8 cellular contexts compared by ENCODE assay signal in genomic region chr13:42047561-42048322, GRCh38. TPM values are rescaled to one million over a fixed set of nuclear protein-coding genes. Genes with fewer than 3 reads are reported as not detected.
DNase-seq lines count a peak whose midpoint lies in the region; ATAC-seq, FAIRE-seq and TF ChIP-seq lines count a peak whose summit lies in the region.

No MANE protein-coding gene starts in this region.

- TF ChIP-seq CTCF in IMR-90 (conservative IDR thresholded peaks at IDR 0.05; ENCODE audit: low read depth, low read length) = no peak
- no peak for TF ChIP-seq CTCF in keratinocyte (optimal IDR thresholded peaks at IDR 0.05 in 1 of 3, IDR thresholded peaks at IDR 0.05 in 1 of 3, conservative IDR thresholded peaks at IDR 0.05 in 1 of 3; ENCODE audit: extremely low read depth in 1 of 3, insufficient read depth in 2 of 3, low read length in 3 of 3)
- no peak for TF ChIP-seq CTCF in smooth muscle cell (IDR thresholded peaks at IDR 0.05; ENCODE audit: borderline replicate concordance, insufficient read depth, poor library complexity, severe bottlenecking)

- H4K20me1 ChIP-seq in IMR-90 (ENCODE audit: insufficient read depth, low read length) = no peaks in the 10 kb centered on the region; the same call in 1 of the 2 replicates
- H4K20me1 ChIP-seq in keratinocyte (ENCODE audit: control insufficient read depth, extremely low read depth, insufficient read depth, low read length) = no peaks in the 10 kb centered on the region
- H4K20me1 ChIP-seq in smooth muscle cell (ENCODE audit: low read depth) = peaks cover 4% of the 10 kb centered on the region

- peak overlapping the region; percentile 73 for H4K91ac ChIP-seq in IMR-90 (ENCODE audit: insufficient read depth, low read depth, low read length)

- H3K23ac ChIP-seq in IMR-90 (ENCODE audit: low read depth, low read length) = peak overlapping the region; percentile 91

- peak; percentile 82 for DNase-seq in DMS 273 (lab: John Stamatoyannopoulos, UW; ENCODE audit: unreplicated experiment)
- DNase-seq in IMR-90 = peak; percentile 70
- DNase-seq in T-cell = peak in 10 of 34 experiments; percentile 2 to 24 (median 9)
- peak in 50 of 61 donors; percentile 4 to 74 (median 39) for DNase-seq in caudate nucleus (lab: John Stamatoyannopoulos, UW)
- no peak for DNase-seq in keratinocyte (ENCODE audit: low read depth, low spot score)
- no peak for DNase-seq in smooth muscle cell (lab: John Stamatoyannopoulos, UW; ENCODE audit: unreplicated experiment)
- DNase-seq in NCI-H1694 (lab: John Stamatoyannopoulos, UW) = no peak

- no peaks in the 10 kb centered on the region for H3K9me3 Mint-ChIP-seq in T-cell

- H3K27ac Mint-ChIP-seq in T-cell = peak overlapping the region; percentile 62 to 73

- peaks cover 8 to 23% (median 20%) of the 10 kb centered on the region in 3 donors for H3K4me1 Mint-ChIP-seq in T-cell

- peak overlapping the region; percentile 82 for H3K14ac ChIP-seq in IMR-90 (replicated peaks; ENCODE audit: low read depth, low read length)

- H3K9me3 ChIP-seq in IMR-90 (ENCODE audit: control insufficient read depth, insufficient read depth, low read length) = no peaks in the 10 kb centered on the region
- H3K9me3 ChIP-seq in keratinocyte (ENCODE audit: control insufficient read depth, low read depth, low read length) = no peaks in the 10 kb centered on the region
- no peaks in the 10 kb centered on the region for H3K9me3 ChIP-seq in smooth muscle cell (replicated peaks; ENCODE audit: low read depth)

- intact Hi-C loops in IMR-90 (cut with micrococcal nuclease) = loop anchor here (2.0 to 10.0 kb wide), 2 partner anchors 167 to 379 kb away; no protein-coding TSS in a partner anchor

- peak overlapping the region; percentile 83 to 89 (median 88) for H3K4me3 Mint-ChIP-seq in T-cell

- peaks cover 7% of the 10 kb centered on the region for H3F3A ChIP-seq in smooth muscle cell (ENCODE audit: low read depth)

- in situ Hi-C loops in IMR-90 (cut with MboI; ENCODE audit: low sequenced_read_pairs) = loop anchor here (10.0 kb wide), 1 partner anchor 383 kb away; no protein-coding TSS in a partner anchor

- H3K9ac ChIP-seq in IMR-90 (ENCODE audit: low read depth, low read length) (peak overlapping the region; percentile 65), keratinocyte (ENCODE audit: control insufficient read depth, extremely low read depth, insufficient read depth, low read length) (peak overlapping the region; percentile 81), smooth muscle cell (ENCODE audit: low read depth) (no peak overlapping the region)

- H4K5ac ChIP-seq in IMR-90 (ENCODE audit: low read depth, low read length) = peak overlapping the region; percentile 49

- peak overlapping the region; percentile 43 for H3K18ac ChIP-seq in IMR-90 (ENCODE audit: low read depth, low read length)

- H3K4me2 ChIP-seq in IMR-90 (ENCODE audit: low read depth, low read length) (peak overlapping the region; percentile 64), keratinocyte (ENCODE audit: control insufficient read depth, extremely low read depth, insufficient read depth, low read depth, low read length) (peak overlapping the region; percentile 88), smooth muscle cell (peak overlapping the region; percentile 82)

- H2BK15ac ChIP-seq in IMR-90 (ENCODE audit: low read depth, low read length) = peak overlapping the region; percentile 31; the same call in 1 of the 3 replicates

- TF ChIP-seq POLR2A in IMR-90 (IDR thresholded peaks at IDR 0.05; ENCODE audit: low read depth, low read length) = peak; percentile 58

- peak overlapping the region; percentile 76 for H3K56ac ChIP-seq in IMR-90 (ENCODE audit: extremely low read depth, insufficient read depth, low read length)

- H2BK120ac ChIP-seq in IMR-90 (ENCODE audit: low read depth, low read length) = peak overlapping the region; percentile 54

- no peaks in the 10 kb centered on the region for H3K27me3 Mint-ChIP-seq in T-cell

- peak; percentile 86 for FAIRE-seq in keratinocyte (lab: Jason Lieb, UNC)

- peak overlapping the region; percentile 53; the same call in 1 of the 2 replicates for H2AK5ac ChIP-seq in IMR-90 (ENCODE audit: low read depth, low read length)

- H3K4me1 ChIP-seq in IMR-90 (ENCODE audit: control insufficient read depth, insufficient read depth, low read length) (no peaks in the 10 kb centered on the region), keratinocyte (ENCODE audit: control insufficient read depth, extremely low read depth, insufficient read depth, low read length) (peaks cover 20% of the 10 kb centered on the region), smooth muscle cell (ENCODE audit: low read depth) (peaks cover 8% of the 10 kb centered on the region)

- H3K4me3 ChIP-seq in IMR-90 (ENCODE audit: insufficient read depth, low read depth, low read length) (peak overlapping the region; percentile 96), keratinocyte (ENCODE audit: control insufficient read depth in 2 of 3, extremely low read depth in 1 of 3, insufficient read depth in 2 of 3, low read depth in 1 of 3, low read length in 3 of 3) (peak overlapping the region; percentile 73 to 91 (median 87)), smooth muscle cell (peak overlapping the region; percentile 99)

- H3K36me3 ChIP-seq in IMR-90 (ENCODE audit: control insufficient read depth, insufficient read depth, low read length) (no peaks in the 10 kb centered on the region), keratinocyte (ENCODE audit: control insufficient read depth in 2 of 2, extremely low read depth in 1 of 2, insufficient read depth in 2 of 2, low read length in 2 of 2) (peaks cover 2 to 3% of the 10 kb centered on the region in 2 experiments), smooth muscle cell (ENCODE audit: low read depth) (no peaks in the 10 kb centered on the region)

- peak overlapping the region; percentile 25 to 74 for H4K8ac ChIP-seq in IMR-90 (ENCODE audit: low read depth in 2 of 2, low read length in 2 of 2)

- H3K79me2 ChIP-seq in keratinocyte (ENCODE audit: control insufficient read depth, insufficient read depth, low read length) (peaks cover 77% of the 10 kb centered on the region), smooth muscle cell (ENCODE audit: low read depth) (peaks cover 16% of the 10 kb centered on the region)

- H3K4ac ChIP-seq in IMR-90 (ENCODE audit: low read depth, low read length) = peak overlapping the region; percentile 80

- TF ChIP-seq RAD21 in IMR-90 (IDR thresholded peaks at IDR 0.05; ENCODE audit: low read length) = no peak

- ATAC-seq in GM21447 (IDR thresholded peaks at IDR 0.05; ENCODE audit: unreplicated experiment) (peak; percentile 30), IMR-90 (ENCODE audit: low read depth) (peak; percentile 36), T-cell (replicated peaks in 1 of 4) (peak; percentile 40 to 46 (median 41))

- H2AFZ ChIP-seq in IMR-90 (replicated peaks; ENCODE audit: low read length, poor library complexity) (peak overlapping the region; percentile 94), keratinocyte (ENCODE audit: control insufficient read depth, low read length) (peak overlapping the region; percentile 77), smooth muscle cell (ENCODE audit: low read depth) (peak overlapping the region; percentile 50)

- 0% methylated on average over 21 of the region's 50 CpGs; no CpG with 5 or more reads in 1 of the 2 experiments for WGBS in IMR-90 (ENCODE audit: extremely low coverage in 2 of 2, insufficient read length in 1 of 2), 2 experiments
- 2% methylated on average over 46 of the region's 50 CpGs for WGBS in smooth muscle cell (ENCODE audit: low lambda C conversion rate)

- peak overlapping the region; percentile 59 for H2BK5ac ChIP-seq in IMR-90 (ENCODE audit: low read depth, low read length, poor library complexity, severe bottlenecking)

- POLR2A ChIA-PET in IMR-90 (lab: Charles Lee; ENCODE audit: unreplicated experiment) = interaction anchor here (0.5 kb wide), 1 partner anchor 292 kb away, joined by 3 read pairs; no protein-coding TSS in a partner anchor
- POLR2A ChIA-PET in T-cell (lab: Charles Lee) = interaction anchor here in 1 of 2 donors (0.5 to 0.7 kb wide), 4 partner anchors 15 to 1077 kb away, joined by 3 to 4 read pairs (median 4); no protein-coding TSS in a partner anchor

- peak overlapping the region; percentile 95 for H2AK9ac ChIP-seq in IMR-90 (replicated peaks; ENCODE audit: low read depth, low read length, poor library complexity)

- dilution Hi-C loops in IMR-90 (cut with HindIII; ENCODE audit: low sequenced_read_pairs, unreplicated experiment) = no loop called here
- dilution Hi-C loops in keratinocyte (cut with MboI; ENCODE audit: extremely low pct_ligation_motif_present, low sequenced_read_pairs) = no loop called here

- H3K27ac ChIP-seq in IMR-90 (ENCODE audit: insufficient read depth, low read length) (peak overlapping the region; percentile 75), caudate nucleus (ENCODE audit: low read depth, low read length) (peak overlapping the region; percentile 74), keratinocyte (ENCODE audit: control insufficient read depth, insufficient read depth, low read length) (peak overlapping the region; percentile 77), smooth muscle cell (ENCODE audit: low read depth) (no peak overlapping the region)

- peak overlapping the region; percentile 9; the same call in 1 of the 2 replicates for H2BK20ac ChIP-seq in IMR-90 (ENCODE audit: low read depth, low read length)

- H3K79me1 ChIP-seq in IMR-90 (ENCODE audit: low read depth in 1 of 2, low read length in 2 of 2) = peaks cover 18 to 52% of the 10 kb centered on the region in 2 experiments

- BruUV-seq in IMR-90 (replicated peaks; lab: Mats Ljungman, UMichigan) = no TSS peak

- CTCF ChIA-PET in IMR-90 (lab: Yijun Ruan, JAX) = interaction anchor here (0.5 to 1.6 kb wide), 6 partner anchors 15 to 727 kb away, joined by 3 to 4 read pairs (median 3); no protein-coding TSS in a partner anchor
- CTCF ChIA-PET in T-cell (lab: Charles Lee) = interaction anchor here (0.6 kb wide), 3 partner anchors 102 to 588 kb away, joined by 4 to 17 read pairs (median 6); no protein-coding TSS in a partner anchor

- H3K36me3 Mint-ChIP-seq in T-cell = no peaks in the 10 kb centered on the region

- H3K27me3 ChIP-seq in IMR-90 (ENCODE audit: control insufficient read depth, insufficient read depth, low read length) (no peaks in the 10 kb centered on the region), keratinocyte (ENCODE audit: control insufficient read depth, extremely low read depth, insufficient read depth, low read length) (no peaks in the 10 kb centered on the region), smooth muscle cell (ENCODE audit: low read depth) (no peaks in the 10 kb centered on the region)

- H3K9me1 ChIP-seq in IMR-90 (ENCODE audit: insufficient read depth, low read length) (no peaks in the 10 kb centered on the region), keratinocyte (ENCODE audit: control insufficient read depth, extremely low read depth, insufficient read depth, low read length) (no peaks in the 10 kb centered on the region)

RNA-seq across cellular contexts. Expression of gene DGKH, which starts 0.7 kb away (rescaled TPM):
- total RNA-seq in IMR-90 (2012; rRNA removed) (9.7 and 13.4 TPM in 2 replicates), T-cell (10 to 100 TPM in 2 of 5 donors, 1 to 10 TPM in 3; 8.6 to 14.6 (median 8.8) TPM), smooth muscle cell (6.8 and 7.1 TPM in 2 replicates)
- polyA plus RNA-seq in IMR-90 (2012; rRNA removed) (1.6 and 2.0 TPM in 2 replicates), keratinocyte (8.1 to 12.8 TPM (median 12.5 TPM) in 3 replicates), smooth muscle cell (1.3 and 2.6 TPM in 2 replicates)
- 0.21 and 0.30 TPM in 2 replicates for polyA plus RNA-seq in IMR-90 (2012; cell fraction: cytosol; rRNA removed)
- 1.1 and 6.6 TPM in 2 replicates for polyA plus RNA-seq in IMR-90 (2012; cell fraction: nucleus; rRNA removed; ENCODE audit: low replicate concordance)
- 8.2 TPM for polyA plus RNA-seq in keratinocyte (2011; ENCODE audit: low read depth)
- polyA plus RNA-seq in keratinocyte (2011; cell fraction: cytosol; rRNA removed) = 6.9 and 12.8 TPM in 2 replicates
- polyA plus RNA-seq in keratinocyte (2011; cell fraction: nucleus; rRNA removed) = 28.5 and 29.9 TPM in 2 replicates
- 6.6 and 6.9 TPM in 2 replicates for polyA plus RNA-seq in keratinocyte (2012; ENCODE audit: low replicate concordance)
- polyA minus RNA-seq in keratinocyte = 15.2 to 64.7 TPM (median 51.7 TPM) in 3 replicates
- polyA minus RNA-seq in keratinocyte (2011; cell fraction: cytosol; rRNA and poly(A)+ RNA removed) = 20.7 TPM
- 43.5 and 112 TPM in 2 replicates for polyA minus RNA-seq in keratinocyte (2011; cell fraction: nucleus; rRNA and poly(A)+ RNA removed)

Comparison
In these comparisons a context has a peak if more than half of its experiments do, and no peak if none do; other contexts are left out.
1. DNase-seq: peak in DMS 273 (single experiment), IMR-90 (single experiment) and caudate nucleus (50 of 61); none in keratinocyte (single experiment), smooth muscle cell (single experiment) and NCI-H1694 (single experiment).
2. Peak in every context shown above with its lines, with median percentiles within 50 percentile points of each other: ATAC-seq, H2AFZ ChIP-seq, H3K4me2 ChIP-seq and H3K4me3 ChIP-seq.